In genomic region chr1:160058087-160058486, GRCh38 we compare ENCODE assay signal across 1 cellular context.
TF ChIP-seq lines count a peak whose summit lies in the region.

No MANE protein-coding gene starts in this region.

TF ChIP-seq in HEK293T, 16 proteins besides CTCF, POLR2A, EP300 and RAD21 (continued from another document):
- TF ChIP-seq ZNF384 (IDR thresholded peaks at IDR 0.05) (no peak), SUZ12 (IDR thresholded peaks at IDR 0.05) (no peak), FOXK2 (IDR thresholded peaks at IDR 0.05) (no peak), ELF4 (IDR thresholded peaks at IDR 0.05) (no peak)
